17 cellular contexts compared by ENCODE assay signal in the genomic region with DNA sequence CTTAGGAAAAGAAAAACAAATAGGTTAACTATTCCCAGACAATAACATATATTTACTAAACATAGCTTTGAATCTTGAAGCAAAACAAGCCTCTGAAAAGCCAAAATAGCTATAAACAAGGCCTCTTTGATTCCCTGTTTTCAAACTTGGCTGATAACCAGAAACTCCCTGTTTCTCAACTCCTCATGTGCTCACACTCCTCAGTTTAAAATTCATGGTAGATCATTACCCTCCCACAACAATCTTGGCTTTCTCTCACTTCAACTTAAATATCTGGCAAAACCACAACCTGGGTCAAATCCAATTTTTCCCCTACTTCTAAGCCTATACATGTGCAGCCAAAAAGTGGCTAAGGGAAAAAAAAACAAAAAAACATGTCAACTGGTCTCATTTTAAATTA. TPM values are rescaled to one million over a fixed set of nuclear protein-coding genes. Genes with fewer than 3 reads are reported as not detected.
DNase-seq lines count a peak whose midpoint lies in the region; ATAC-seq and TF ChIP-seq lines count a peak whose summit lies in the region.
"Had no signal": no experiment of that assay in that cellular context is flagged by ENCODE, and none has a peak within 500 bp of the region (broad histone marks: within the 10 kb centered on the region; RNA-seq: fewer than 3 reads in every experiment).

No MANE protein-coding gene starts in this region.

- no peak for ATAC-seq in central memory CD8-positive, alpha-beta T cell (replicated peaks; ENCODE audit: extremely low read depth, poor library complexity, severe bottlenecking)
- ATAC-seq in memory B cell (ENCODE audit: low read depth) (no peak), HG03521 (IDR thresholded peaks at IDR 0.05; ENCODE audit: unreplicated experiment) (no peak), GM21717 (IDR thresholded peaks at IDR 0.05; ENCODE audit: unreplicated experiment) (no peak)
- no peak for ATAC-seq in CD4-positive, alpha-beta T cell (ENCODE audit: poor library complexity)
- ATAC-seq: body of pancreas, left cardiac atrium, sciatic nerve, T-cell had no signal

- H3F3A ChIP-seq in Loucy (ENCODE audit: low read depth) = no peaks in the 10 kb centered on the region

- H3K27ac Mint-ChIP-seq in central memory CD8-positive, alpha-beta T cell (ENCODE audit: low read depth) = peak overlapping the region; percentile 7
- peak overlapping the region; percentile 58 for H3K27ac Mint-ChIP-seq in memory B cell
- no peak overlapping the region for H3K27ac Mint-ChIP-seq in CD4-positive, alpha-beta T cell

- H3K27ac ChIP-seq in sigmoid colon = no peak overlapping the region
- no peak overlapping the region for H3K27ac ChIP-seq in CD4-positive, alpha-beta T cell (ENCODE audit: low read depth, low read length)
- H3K27ac ChIP-seq: body of pancreas, testis, WERI-Rb-1 had no signal

- H3K4me3 ChIP-seq in Loucy (ENCODE audit: low read length, poor library complexity, severe bottlenecking) = no peak overlapping the region
- no peak overlapping the region for H3K4me3 ChIP-seq in sigmoid colon
- H3K4me3 ChIP-seq: body of pancreas, testis had no signal

- peaks cover 29% of the 10 kb centered on the region for H3K4me1 Mint-ChIP-seq in central memory CD8-positive, alpha-beta T cell
- H3K4me1 Mint-ChIP-seq in memory B cell = peaks cover 6% of the 10 kb centered on the region
- H3K4me1 Mint-ChIP-seq in CD4-positive, alpha-beta T cell (ENCODE audit: low read depth) = peaks cover 10% of the 10 kb centered on the region

- no peaks in the 10 kb centered on the region for H3K27me3 Mint-ChIP-seq in central memory CD8-positive, alpha-beta T cell
- no peaks in the 10 kb centered on the region for H3K27me3 Mint-ChIP-seq in memory B cell
- H3K27me3 Mint-ChIP-seq in CD4-positive, alpha-beta T cell = no peaks in the 10 kb centered on the region
- H3K27me3 Mint-ChIP-seq: T-cell had no signal

- no peaks in the 10 kb centered on the region for H3K9me2 ChIP-seq in Loucy (replicated peaks; ENCODE audit: low read depth, low read length)

- H3K9ac ChIP-seq in Loucy (ENCODE audit: low read depth, low read length, poor library complexity, severe bottlenecking) = no peak overlapping the region

- H3K27me3 ChIP-seq in Loucy (ENCODE audit: insufficient read depth, low read length, poor library complexity, severe bottlenecking) (no peaks in the 10 kb centered on the region), sigmoid colon (no peaks in the 10 kb centered on the region)
- H3K27me3 ChIP-seq in CD4-positive, alpha-beta T cell (ENCODE audit: control insufficient read depth, insufficient read depth, low read length) = no peaks in the 10 kb centered on the region
- H3K27me3 ChIP-seq: body of pancreas, testis had no signal

- peak overlapping the region; percentile 7 for H3K4me2 ChIP-seq in Loucy (ENCODE audit: low read depth, low read length, poor library complexity, severe bottlenecking)

- CTCF ChIA-PET in CD4-positive, alpha-beta T cell (lab: Charles Lee) = no interaction called here

- H3K36me3 Mint-ChIP-seq in central memory CD8-positive, alpha-beta T cell (ENCODE audit: insufficient read depth) = peaks cover 69% of the 10 kb centered on the region
- peaks cover 66% of the 10 kb centered on the region for H3K36me3 Mint-ChIP-seq in memory B cell
- H3K36me3 Mint-ChIP-seq in CD4-positive, alpha-beta T cell (ENCODE audit: low read depth) = peaks cover 93% of the 10 kb centered on the region

- no peak for TF ChIP-seq CTCF in Loucy (conservative IDR thresholded peaks at IDR 0.05; ENCODE audit: low read length)
- no peak for TF ChIP-seq CTCF in sigmoid colon (IDR thresholded peaks at IDR 0.05)
- TF ChIP-seq CTCF in CD4-positive, alpha-beta T cell (IDR thresholded peaks at IDR 0.05) = no peak

- H3K36me3 ChIP-seq in Loucy (ENCODE audit: insufficient read depth, low read length) (peaks cover 71% of the 10 kb centered on the region), sigmoid colon (peaks cover 7 to 83% (median 34%) of the 10 kb centered on the region in 4 donors)

- TF ChIP-seq EP300 in sigmoid colon (IDR thresholded peaks at IDR 0.05) = no peak

- no peak for TF ChIP-seq POLR2A in sigmoid colon (IDR thresholded peaks at IDR 0.05)

- POLR2A ChIA-PET in CD4-positive, alpha-beta T cell (lab: Charles Lee) = no interaction called here

- no peaks in the 10 kb centered on the region for H3K9me3 Mint-ChIP-seq in central memory CD8-positive, alpha-beta T cell
- H3K9me3 Mint-ChIP-seq in memory B cell = no peaks in the 10 kb centered on the region
- no peaks in the 10 kb centered on the region for H3K9me3 Mint-ChIP-seq in CD4-positive, alpha-beta T cell
- H3K9me3 Mint-ChIP-seq: T-cell had no signal

- intact Hi-C loops in sigmoid colon (cut with DNase I) = no loop called here
- intact Hi-C loops in CD4-positive, alpha-beta T cell (cut with DNase I, micrococcal nuclease) = no loop called here

- no peaks in the 10 kb centered on the region for H3K9me3 ChIP-seq in Loucy (ENCODE audit: insufficient read depth, low read depth, low read length)
- H3K9me3 ChIP-seq in sigmoid colon = no peaks in the 10 kb centered on the region
- H3K9me3 ChIP-seq in CD4-positive, alpha-beta T cell (ENCODE audit: control insufficient read depth, low read length) = no peaks in the 10 kb centered on the region
- H3K9me3 ChIP-seq: body of pancreas, Caco-2, testis had no signal

- DNase-seq in Ammon's horn (ENCODE audit: low spot score) (peak; percentile 38), memory B cell (ENCODE audit: low spot score in 2 of 2) (no peak), sigmoid colon (no peak)
- no peak for DNase-seq in central memory CD8-positive, alpha-beta T cell (ENCODE audit: low spot score in 2 of 2)
- no peak for DNase-seq in CD4-positive, alpha-beta T cell
- DNase-seq: body of pancreas, Caco-2, left cardiac atrium, NCI-H1694, NCI-H345, T-cell, testis, WERI-Rb-1 had no signal

- no peaks in the 10 kb centered on the region for H3K79me2 ChIP-seq in Loucy (ENCODE audit: insufficient read depth, low read length)

- H4K20me1 ChIP-seq in Loucy (ENCODE audit: insufficient read depth, low read length, poor library complexity, severe bottlenecking) = no peaks in the 10 kb centered on the region

- H3K4me1 ChIP-seq in Loucy (ENCODE audit: insufficient read depth, low read length, poor library complexity, severe bottlenecking) (no peaks in the 10 kb centered on the region), sigmoid colon (no peaks in the 10 kb centered on the region)
- H3K4me1 ChIP-seq: Caco-2, testis had no signal

- H2AFZ ChIP-seq in Loucy (ENCODE audit: low read length) = no peak overlapping the region

- no peak overlapping the region for H3K4me3 Mint-ChIP-seq in central memory CD8-positive, alpha-beta T cell
- H3K4me3 Mint-ChIP-seq in memory B cell = no peak overlapping the region
- H3K4me3 Mint-ChIP-seq in CD4-positive, alpha-beta T cell = no peak overlapping the region
- H3K4me3 Mint-ChIP-seq: T-cell had no signal

RNA-seq across cellular contexts. Expression of a gene that starts 15.6 kb away (rescaled TPM):
- 100 to 1,000 TPM in 2 of 4 donors, 10 to 100 TPM in 2; 75.6 to 125 (median 99.8) TPM for total RNA-seq in sigmoid colon
- polyA plus RNA-seq in sigmoid colon = 100 to 1,000 TPM; 150 to 423 (median 244) TPM
- total RNA-seq in CD4-positive, alpha-beta T cell = 10 to 100 TPM; 34.2 to 37.1 TPM
